14 cellular contexts compared by ENCODE assay signal in the genomic region with DNA sequence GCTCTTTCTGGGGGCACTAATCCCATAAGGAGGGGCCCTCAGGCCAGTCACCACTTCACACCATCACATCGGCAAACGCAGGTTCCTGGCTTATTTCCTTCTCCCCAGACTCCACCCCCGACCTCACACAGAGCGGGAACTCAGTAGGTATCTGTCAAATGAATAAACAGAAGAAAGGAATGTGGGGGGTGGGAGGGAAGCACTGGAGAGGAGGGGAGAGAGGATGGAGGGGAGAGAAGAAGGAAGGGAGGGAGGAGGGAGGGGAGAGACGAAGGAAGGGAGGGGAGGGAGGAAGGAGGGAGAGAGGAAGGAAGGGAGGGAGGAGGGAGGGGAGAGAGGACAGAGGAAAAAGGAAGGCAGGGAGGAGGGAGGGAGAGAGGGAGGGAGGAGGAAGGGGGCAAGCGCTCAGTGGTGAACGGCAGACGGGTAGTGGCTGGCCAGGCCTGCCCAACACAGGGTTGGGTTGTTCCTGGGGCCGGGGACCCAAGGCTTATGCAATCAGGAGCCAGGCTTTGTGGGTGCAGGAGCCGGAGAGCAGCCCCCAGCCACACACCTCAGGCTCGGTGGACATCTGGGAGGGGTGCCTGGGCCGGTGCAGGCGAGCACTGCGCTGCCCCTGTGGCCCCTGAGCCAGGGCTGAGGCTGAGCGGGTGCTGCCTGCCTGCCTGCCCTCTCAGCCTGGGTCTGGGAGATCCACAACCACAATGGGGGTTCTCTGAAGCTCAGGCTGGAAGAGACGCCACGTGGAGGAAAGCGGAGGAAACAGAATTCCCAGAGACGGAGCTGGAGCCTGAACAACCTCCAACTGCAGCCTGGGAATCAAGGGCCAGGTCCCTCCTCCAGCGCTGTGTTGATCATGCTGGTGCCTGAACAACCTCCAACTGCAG. TPM values are rescaled to one million over a fixed set of nuclear protein-coding genes. Genes with fewer than 3 reads are reported as not detected.
A peak's percentile ranks its signal among the peaks of the same experiment; 100 is the strongest.
DNase-seq lines count a peak whose midpoint lies in the region; ATAC-seq, FAIRE-seq and TF ChIP-seq lines count a peak whose summit lies in the region.
"Had no signal": no experiment of that assay in that cellular context is flagged by ENCODE, and none has a peak within 500 bp of the region (broad histone marks: within the 10 kb centered on the region; RNA-seq: fewer than 3 reads in every experiment).

No MANE protein-coding gene starts in this region.

- no peak for TF ChIP-seq EP300 in A549 (IDR thresholded peaks at IDR 0.05)

- H4K20me1 ChIP-seq in DND-41 (ENCODE audit: insufficient read depth, low read length) (no peaks in the 10 kb centered on the region), Karpas-422 (ENCODE audit: insufficient read depth, low read depth, low read length) (no peaks in the 10 kb centered on the region)

- peak overlapping the region; percentile 36 for H3K4me3 Mint-ChIP-seq in T-helper 17 cell

- no peaks in the 10 kb centered on the region for H3K27me3 Mint-ChIP-seq in T-helper 17 cell

- WGBS in A549 (ENCODE audit: missing lambda C conversion rate) = 47% methylated on average over 15 of the region's 20 CpGs

- H3K36me3 Mint-ChIP-seq in T-helper 17 cell (ENCODE audit: low read depth) = peaks cover 2% of the 10 kb centered on the region

- H3K27ac ChIP-seq in A549 (peak overlapping the region; percentile 30 to 61; a peak in 3 of 6 replicates), DND-41 (ENCODE audit: low read length) (no peak overlapping the region), Karpas-422 (ENCODE audit: low read length) (no peak overlapping the region)
- H3K27ac ChIP-seq: right atrium auricular region had no signal

- H3K4me1 ChIP-seq in A549 (peaks cover 12% of the 10 kb centered on the region), DND-41 (ENCODE audit: insufficient read depth, low read length) (no peaks in the 10 kb centered on the region), Karpas-422 (ENCODE audit: low read length) (no peaks in the 10 kb centered on the region)

- H3K4me3 ChIP-seq in A549 = no peak overlapping the region
- no peak overlapping the region for H3K4me3 ChIP-seq in DND-41 (ENCODE audit: low read depth in 1 of 2, low read length in 2 of 2)
- peak overlapping the region; percentile 25; the same call in 1 of the 2 replicates for H3K4me3 ChIP-seq in iPS-18c (ENCODE audit: insufficient read depth, low read depth, low read length)
- H3K4me3 ChIP-seq in Karpas-422 (ENCODE audit: low read length) = no peak overlapping the region
- H3K4me3 ChIP-seq: right atrium auricular region had no signal

- no peak overlapping the region for H2AFZ ChIP-seq in DND-41 (ENCODE audit: low read depth, low read length)
- no peak overlapping the region for H2AFZ ChIP-seq in Karpas-422 (ENCODE audit: low read length)

- H3K79me2 ChIP-seq in DND-41 (ENCODE audit: insufficient read depth, low read length) = no peaks in the 10 kb centered on the region
- H3K79me2 ChIP-seq in Karpas-422 (ENCODE audit: low read length) = no peaks in the 10 kb centered on the region

- no peak for FAIRE-seq in A549 (lab: Jason Lieb, UNC)

- H3K9ac ChIP-seq in DND-41 (ENCODE audit: low read depth, low read length) (no peak overlapping the region), Karpas-422 (ENCODE audit: low read length) (no peak overlapping the region)

- ATAC-seq in A549 = peak; percentile 32; a peak in 5 of 6 replicates
- ATAC-seq in DND-41 (ENCODE audit: insufficient read depth, low read depth) = peak; percentile 47; the same call in 2 of the 3 replicates
- no peak for ATAC-seq in T-helper 17 cell
- ATAC-seq in HG03439 (IDR thresholded peaks at IDR 0.05; ENCODE audit: unreplicated experiment) = no peak

- peaks cover 14% of the 10 kb centered on the region for H3K4me1 Mint-ChIP-seq in T-helper 17 cell

- peak overlapping the region; percentile 56 for H3K27ac Mint-ChIP-seq in T-helper 17 cell

- H3K9me3 ChIP-seq in A549 (no peaks in the 10 kb centered on the region), DND-41 (ENCODE audit: insufficient read depth, low read length, severe bottlenecking) (no peaks in the 10 kb centered on the region), T-helper 17 cell (ENCODE audit: control insufficient read depth, low read length, poor library complexity, severe bottlenecking) (no peaks in the 10 kb centered on the region), iPS-18c (ENCODE audit: control insufficient read depth, insufficient read depth, low read length) (peaks cover 2% of the 10 kb centered on the region), Karpas-422 (ENCODE audit: low read length) (no peaks in the 10 kb centered on the region)
- H3K9me3 ChIP-seq: right atrium auricular region had no signal

- H3K27me3 ChIP-seq in DND-41 (ENCODE audit: insufficient read depth, low read length, poor library complexity) (no peaks in the 10 kb centered on the region), Karpas-422 (ENCODE audit: low read length) (no peaks in the 10 kb centered on the region)
- H3K27me3 ChIP-seq: right atrium auricular region had no signal

- no peak for TF ChIP-seq POLR2A in A549 (IDR thresholded peaks at IDR 0.05; ENCODE audit: low read length)

- DNase-seq in A549 (ENCODE audit: low read depth in 1 of 2, low spot score in 1 of 2) = no peak
- no peak for DNase-seq in DND-41
- DNase-seq in T-helper 17 cell = no peak
- no peak for DNase-seq in RKO (ENCODE audit: low spot score)
- no peak for DNase-seq in GM20000 (ENCODE audit: low spot score)
- no peak for DNase-seq in Karpas-422
- DNase-seq: activated CD4-positive, alpha-beta T cell treated with anti-CD3 and anti-CD28 coated beads for 4 hours; DMS 273 treated with DMSO at 0.1 percent for 48 hours; head of caudate nucleus; midbrain; NCI-H2107 had no signal

- POLR2A ChIA-PET in A549 (lab: Yijun Ruan, JAX) = no interaction called here

- TF ChIP-seq RAD21 in A549 (conservative IDR thresholded peaks at IDR 0.05 in 1 of 2, IDR thresholded peaks at IDR 0.05 in 1 of 2) = no peak

- H3K9me2 ChIP-seq in Karpas-422 (replicated peaks; ENCODE audit: insufficient read depth, low read length) = no peaks in the 10 kb centered on the region

- H3K36me3 ChIP-seq in DND-41 (ENCODE audit: insufficient read depth, low read length) = no peaks in the 10 kb centered on the region
- no peaks in the 10 kb centered on the region for H3K36me3 ChIP-seq in Karpas-422 (ENCODE audit: insufficient read depth, low read length)
- H3K36me3 ChIP-seq: right atrium auricular region had no signal

- CTCF ChIA-PET in A549 (lab: Yijun Ruan, JAX) = interaction anchor here (0.9 to 1.5 kb wide), 3 partner anchors 10 to 23 kb away, joined by 3 to 7 read pairs (median 3); no protein-coding TSS in a partner anchor

- no peak for TF ChIP-seq CTCF in A549 (IDR thresholded peaks at IDR 0.05)
- TF ChIP-seq CTCF in DND-41 (IDR thresholded peaks at IDR 0.05; ENCODE audit: borderline replicate concordance, extremely low read depth, low read length, poor library complexity, severe bottlenecking) = no peak
- TF ChIP-seq CTCF in GM20000 (IDR thresholded peaks at IDR 0.05; ENCODE audit: extremely low read depth, missing control alignments) = no peak

- H3K4me2 ChIP-seq in A549 (peak overlapping the region; percentile 63), DND-41 (ENCODE audit: insufficient read depth, low read length) (no peak overlapping the region), Karpas-422 (ENCODE audit: low read depth, low read length, poor library complexity, severe bottlenecking) (no peak overlapping the region)

TF ChIP-seq in A549, 52 proteins besides CTCF, POLR2A, EP300 and RAD21:
- TF ChIP-seq NPAS2 (CRISPR knock-in tag; IDR thresholded peaks at IDR 0.05; ENCODE audit: borderline replicate concordance) = no peak
- TF ChIP-seq KDM5A (IDR thresholded peaks at IDR 0.05) = no peak
- TF ChIP-seq, protein P1, sequence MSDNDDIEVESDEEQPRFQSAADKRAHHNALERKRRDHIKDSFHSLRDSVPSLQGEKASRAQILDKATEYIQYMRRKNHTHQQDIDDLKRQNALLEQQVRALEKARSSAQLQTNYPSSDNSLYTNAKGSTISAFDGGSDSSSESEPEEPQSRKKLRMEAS (IDR thresholded peaks at IDR 0.05) = no peak
- no peak for TF ChIP-seq RFX5 (IDR thresholded peaks at IDR 0.05)
- no peak for TF ChIP-seq MAFK (IDR thresholded peaks at IDR 0.05; ENCODE audit: partially characterized antibody)
- TF ChIP-seq, protein P2, sequence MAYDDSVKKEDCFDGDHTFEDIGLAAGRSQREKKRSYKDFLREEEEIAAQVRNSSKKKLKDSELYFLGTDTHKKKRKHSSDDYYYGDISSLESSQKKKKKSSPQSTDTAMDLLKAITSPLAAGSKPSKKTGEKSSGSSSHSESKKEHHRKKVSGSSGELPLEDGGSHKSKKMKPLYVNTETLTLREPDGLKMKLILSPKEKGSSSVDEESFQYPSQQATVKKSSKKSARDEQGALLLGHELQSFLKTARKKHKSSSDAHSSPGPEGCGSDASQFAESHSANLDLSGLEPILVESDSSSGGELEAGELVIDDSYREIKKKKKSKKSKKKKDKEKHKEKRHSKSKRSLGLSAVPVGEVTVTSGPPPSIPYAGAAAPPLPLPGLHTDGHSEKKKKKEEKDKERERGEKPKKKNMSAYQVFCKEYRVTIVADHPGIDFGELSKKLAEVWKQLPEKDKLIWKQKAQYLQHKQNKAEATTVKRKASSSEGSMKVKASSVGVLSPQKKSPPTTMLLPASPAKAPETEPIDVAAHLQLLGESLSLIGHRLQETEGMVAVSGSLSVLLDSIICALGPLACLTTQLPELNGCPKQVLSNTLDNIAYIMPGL (CRISPR knock-in tag; IDR thresholded peaks at IDR 0.05; ENCODE audit: borderline replicate concordance) = no peak
- TF ChIP-seq SMC3 (IDR thresholded peaks at IDR 0.05) = no peak
- no peak for TF ChIP-seq ESRRA (IDR thresholded peaks at IDR 0.05; ENCODE audit: borderline replicate concordance, low read length)
- TF ChIP-seq SREBF2 (IDR thresholded peaks at IDR 0.05) = no peak
- no peak for TF ChIP-seq RARB (CRISPR knock-in tag; IDR thresholded peaks at IDR 0.05)
- no peak for TF ChIP-seq HOXB5 (CRISPR knock-in tag; IDR thresholded peaks at IDR 0.05)
- TF ChIP-seq MYC (IDR thresholded peaks at IDR 0.05; ENCODE audit: borderline replicate concordance, low read length) = no peak
- TF ChIP-seq FOSL2 (IDR thresholded peaks at IDR 0.05) = no peak
- TF ChIP-seq FOSL2 (CRISPR knock-in tag; IDR thresholded peaks at IDR 0.05) = no peak

RNA-seq across cellular contexts. Expression of a gene that starts 52.5 kb away (rescaled TPM):
- polyA plus RNA-seq in A549 (2011; rRNA removed) (2.7 and 3.0 TPM in 2 replicates), A549 (2017; fragmentation: RNase III; extraction: RNeasy Plus Mini Kit Qiagen cat#74134 plus additional on column Dnase treatment) (28.5 to 37.8 TPM (median 32.8 TPM) in 3 replicates)
- polyA plus RNA-seq in A549 (2012; cell fraction: cytosol; rRNA removed) = 13.4 and 22.4 TPM in 2 replicates
- 53.8 and 59.8 TPM in 2 replicates for polyA plus RNA-seq in A549 (2012; cell fraction: nucleus; rRNA removed)
- 3.4 and 3.6 TPM in 2 replicates for polyA minus RNA-seq in A549 (2011; rRNA and poly(A)+ RNA removed)
- 10 to 100 TPM; 79.3 to 86.3 TPM for total RNA-seq in T-helper 17 cell
- 4.0 and 4.1 TPM in 2 replicates for total RNA-seq in Karpas-422 (2014; rRNA removed; shearing (Covaris generic); ENCODE audit: low replicate concordance)

Comparison
In these comparisons a context has a peak if more than half of its experiments do, and no peak if none do; other contexts are left out.
1. ATAC-seq: peak in A549 (2 of 2) and DND-41 (single experiment); none in T-helper 17 cell (single experiment) and HG03439 (single experiment).
2. H3K27ac ChIP-seq: peak in A549 (2 of 2); none in DND-41 (single experiment) and Karpas-422 (single experiment).
3. RNA of a gene that starts 52.5 kb away (total RNA-seq): 79.3 to 86.3 TPM in T-helper 17 cell; 4.0 to 4.1 TPM in Karpas-422; every median in the first group is over 10 times any median in the second.